14 cellular contexts compared by ENCODE assay signal in the genomic region with DNA sequence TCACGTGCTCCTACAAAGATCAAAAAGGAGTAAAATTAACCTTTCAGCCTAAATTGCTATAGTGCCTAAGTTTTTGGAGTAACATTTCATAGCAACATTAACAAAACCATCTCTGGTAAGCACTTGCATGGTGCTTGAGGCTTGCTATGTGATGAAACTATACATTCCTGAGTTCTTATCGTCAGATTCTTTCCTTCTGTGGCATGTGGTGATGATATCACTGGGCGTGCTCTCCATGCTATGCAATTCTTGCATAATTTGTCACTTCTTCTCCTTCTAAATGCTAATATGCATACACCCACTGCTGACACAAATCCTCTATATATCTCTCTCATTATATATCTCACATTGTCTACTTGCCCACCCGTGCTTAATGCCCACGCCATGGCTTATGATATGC.
DNase-seq lines count a peak whose midpoint lies in the region; ATAC-seq and TF ChIP-seq lines count a peak whose summit lies in the region.
"Had no signal": no experiment of that assay in that cellular context is flagged by ENCODE, and none has a peak within 500 bp of the region (broad histone marks: within the 10 kb centered on the region; RNA-seq: fewer than 3 reads in every experiment).

No MANE protein-coding gene starts in this region.

- peak overlapping the region; percentile 62 for H3K27ac ChIP-seq in smooth muscle cell (ENCODE audit: low read depth)

- no peaks in the 10 kb centered on the region for H3F3A ChIP-seq in smooth muscle cell (ENCODE audit: low read depth)

- H3K4me1 ChIP-seq in smooth muscle cell (ENCODE audit: low read depth) = no peaks in the 10 kb centered on the region

- DNase-seq in MG63 (peak; percentile 50), SKM-1 (lab: John Stamatoyannopoulos, UW; ENCODE audit: unreplicated experiment) (peak; percentile 59), fibroblast of gingiva (ENCODE audit: low read depth) (peak; percentile 27), smooth muscle cell (lab: John Stamatoyannopoulos, UW; ENCODE audit: unreplicated experiment) (no peak), GDM1 (lab: John Stamatoyannopoulos, UW) (no peak), HuH-7.5 (ENCODE audit: low spot score) (no peak)
- DNase-seq in stimulated activated naive CD8-positive, alpha-beta T cell treated with anti-CD3 and anti-CD28 coated beads, Interleukin-15, Interleukin-2, amounts not matched to agents 100 U/mL and 50 U/mL, for 24 hours = no peak
- DNase-seq: activated T-cell treated with anti-CD3 and anti-CD28 coated beads, Interleukin-2, amount 50 U/mL, for 1 hour; H9; NCI-H1092 treated with DMSO at 0.1 percent for 48 hours; NCI-H2171 treated with DMSO at 0.1 percent for 48 hours; retina; Right ventricle myocardium superior had no signal

- no peaks in the 10 kb centered on the region for H4K20me1 ChIP-seq in smooth muscle cell (ENCODE audit: low read depth)

- H2AFZ ChIP-seq in smooth muscle cell (ENCODE audit: low read depth) = no peak overlapping the region

- H3K4me3 ChIP-seq in MG63 (no peak overlapping the region), smooth muscle cell (no peak overlapping the region)

- no peak for TF ChIP-seq CTCF in smooth muscle cell (IDR thresholded peaks at IDR 0.05; ENCODE audit: borderline replicate concordance, insufficient read depth, poor library complexity, severe bottlenecking)

- no peak overlapping the region for H3K4me2 ChIP-seq in smooth muscle cell

- H3K9ac ChIP-seq in smooth muscle cell (ENCODE audit: low read depth) = no peak overlapping the region

- H3K27me3 ChIP-seq in MG63 (no peaks in the 10 kb centered on the region), smooth muscle cell (ENCODE audit: low read depth) (no peaks in the 10 kb centered on the region)

- no peak for ATAC-seq in stimulated activated naive CD8-positive, alpha-beta T cell treated with anti-CD3 and anti-CD28 coated beads, Interleukin-15, Interleukin-2, amounts not matched to agents 100 U/mL and 50 U/mL, for 24 hours
- ATAC-seq: activated naive CD4-positive, alpha-beta T cell treated with anti-CD3 and anti-CD28 coated beads, Interleukin-2, amount 50 U/mL, for 72 hours had no signal

- no peaks in the 10 kb centered on the region for H3K79me2 ChIP-seq in smooth muscle cell (ENCODE audit: low read depth)

- H3K36me3 ChIP-seq in MG63 = peaks cover 4% of the 10 kb centered on the region; the same call in 1 of the 2 replicates
- no peaks in the 10 kb centered on the region for H3K36me3 ChIP-seq in smooth muscle cell (ENCODE audit: low read depth)

- WGBS in smooth muscle cell (ENCODE audit: low lambda C conversion rate) = 61% methylated on average over 5 of the region's 5 CpGs

- peaks cover 13% of the 10 kb centered on the region for H3K9me3 ChIP-seq in MG63
- H3K9me3 ChIP-seq in smooth muscle cell (replicated peaks; ENCODE audit: low read depth) = no peaks in the 10 kb centered on the region

Comparison
In these comparisons a context has a peak if more than half of its experiments do, and no peak if none do; other contexts are left out.
1. DNase-seq: peak in MG63 (single experiment), SKM-1 (single experiment) and fibroblast of gingiva (single experiment); none in smooth muscle cell (single experiment), stimulated activated naive CD8-positive, alpha-beta T cell treated with anti-CD3 and anti-CD28 coated beads, Interleukin-15, Interleukin-2, amounts not matched to agents 100 U/mL and 50 U/mL, for 24 hours (single experiment), GDM1 (single experiment) and HuH-7.5 (single experiment).